19 cellular contexts compared by ENCODE assay signal in genomic region chr22:49400866-49401598, GRCh38.
DNase-seq lines count a peak whose midpoint lies in the region; ATAC-seq and TF ChIP-seq lines count a peak whose summit lies in the region.
"Had no signal": no experiment of that assay in that cellular context is flagged by ENCODE, and none has a peak within 500 bp of the region (broad histone marks: within the 10 kb centered on the region; RNA-seq: fewer than 3 reads in every experiment).

No MANE protein-coding gene starts in this region.

- TF ChIP-seq POLR2A in sigmoid colon (IDR thresholded peaks at IDR 0.05) (no peak), right lobe of liver (IDR thresholded peaks at IDR 0.05) (no peak)

- POLR2A ChIA-PET in RWPE1 (lab: Yijun Ruan, JAX; ENCODE audit: low non-redundant PET), result no interaction called here

- no peaks in the 10 kb centered on the region for H3K36me3 Mint-ChIP-seq in activated CD8-positive, alpha-beta memory T cell treated with anti-CD3 and anti-CD28 coated beads, Interleukin-2, amount 10 ng/mL, durations not matched to agents 7 days and 5 days
- H3K36me3 Mint-ChIP-seq: CD4-positive, CD25-positive, alpha-beta regulatory T cell had no signal

- no peak for TF ChIP-seq EP300 in sigmoid colon (IDR thresholded peaks at IDR 0.05)

- WGBS in sigmoid colon, 2 donors, result 82% methylated on average over 16 of the region's 16 CpGs
- WGBS in right lobe of liver (ENCODE audit: insufficient coverage, low coverage, low lambda C conversion rate, missing lambda C conversion rate), result 52% methylated on average over 10 of the region's 16 CpGs

- intact Hi-C loops in sigmoid colon (cut with DNase I) (no loop called here), right lobe of liver (cut with DNase I) (no loop called here)

- H3K27ac ChIP-seq in sigmoid colon (no peak overlapping the region), right lobe of liver (no peak overlapping the region), RWPE1 (no peak overlapping the region)
- H3K27ac ChIP-seq: SJSA1 had no signal

- CTCF ChIA-PET in activated CD8-positive, alpha-beta memory T cell treated with anti-CD3 and anti-CD28 coated beads, Interleukin-2, amount 10 ng/mL, durations not matched to agents 7 days and 5 days (lab: Charles Lee), result no interaction called here
- CTCF ChIA-PET in RWPE1 (lab: Yijun Ruan, JAX), result no interaction called here

- no peak overlapping the region for H3K27ac Mint-ChIP-seq in activated CD8-positive, alpha-beta memory T cell treated with anti-CD3 and anti-CD28 coated beads, Interleukin-2, amount 10 ng/mL, durations not matched to agents 7 days and 5 days
- H3K27ac Mint-ChIP-seq: B cell; CD4-positive, CD25-positive, alpha-beta regulatory T cell had no signal

- TF ChIP-seq CTCF in fibroblast of pulmonary artery (IDR thresholded peaks at IDR 0.05; ENCODE audit: low read length, missing control alignments) (no peak), sigmoid colon (IDR thresholded peaks at IDR 0.05) (no peak), right lobe of liver (IDR thresholded peaks at IDR 0.05) (no peak), RWPE1 (conservative IDR thresholded peaks at IDR 0.05; ENCODE audit: low read depth) (no peak)

- DNase-seq in M059J (ENCODE audit: low read depth) (peak; percentile 2), fibroblast of pulmonary artery (ENCODE audit: low read depth) (peak; percentile 1), sigmoid colon (peak; percentile 22), right lobe of liver (no peak), RWPE1 (ENCODE audit: low spot score) (no peak)
- peak; percentile 25 for DNase-seq in activated CD8-positive, alpha-beta memory T cell treated with anti-CD3 and anti-CD28 coated beads, Interleukin-2, amount 10 ng/mL, durations not matched to agents 7 days and 5 days
- no peak for DNase-seq in stimulated activated CD4-positive, alpha-beta T cell treated with anti-CD3 and anti-CD28 coated beads, Interleukin-12 subunit alpha, Interleukin-12 subunit beta, amount 100 ng/mL, for 4 hours
- DNase-seq in activated CD4-positive, alpha-beta T cell treated with anti-CD3 and anti-CD28 coated beads, Interleukin-2, amount 50 U/mL, for 48 hours, result no peak
- DNase-seq: CD4-positive, CD25-positive, alpha-beta regulatory T cell; H7; IMR-90; Kasumi-1; NCI-H1105 treated with DMSO at 0.1 percent for 48 hours; NCI-H1930; NCI-H446 treated with DMSO at 0.1 percent for 48 hours; NK-92 treated with Interleukin-12 subunit alpha and Interleukin-12 subunit beta, amount 100 ng/mL, for 24 hours; RPMI8226 had no signal

- H3K27me3 Mint-ChIP-seq in activated CD8-positive, alpha-beta memory T cell treated with anti-CD3 and anti-CD28 coated beads, Interleukin-2, amount 10 ng/mL, durations not matched to agents 7 days and 5 days, result peaks cover 3% of the 10 kb centered on the region

- H3K4me1 ChIP-seq in sigmoid colon, result no peaks in the 10 kb centered on the region
- H3K4me1 ChIP-seq in right lobe of liver, result no peaks in the 10 kb centered on the region
- H3K4me1 ChIP-seq: SJSA1 had no signal

- no peak overlapping the region for H3K4me3 Mint-ChIP-seq in activated CD8-positive, alpha-beta memory T cell treated with anti-CD3 and anti-CD28 coated beads, Interleukin-2, amount 10 ng/mL, durations not matched to agents 7 days and 5 days
- H3K4me3 Mint-ChIP-seq: B cell; CD4-positive, CD25-positive, alpha-beta regulatory T cell had no signal

- no peaks in the 10 kb centered on the region for H3K4me1 Mint-ChIP-seq in activated CD8-positive, alpha-beta memory T cell treated with anti-CD3 and anti-CD28 coated beads, Interleukin-2, amount 10 ng/mL, durations not matched to agents 7 days and 5 days
- H3K4me1 Mint-ChIP-seq: B cell; CD4-positive, CD25-positive, alpha-beta regulatory T cell had no signal

- H3K9me3 Mint-ChIP-seq in activated CD8-positive, alpha-beta memory T cell treated with anti-CD3 and anti-CD28 coated beads, Interleukin-2, amount 10 ng/mL, durations not matched to agents 7 days and 5 days (ENCODE audit: low read depth), result no peaks in the 10 kb centered on the region

- ATAC-seq in activated CD8-positive, alpha-beta memory T cell treated with anti-CD3 and anti-CD28 coated beads, Interleukin-2, amount 10 ng/mL, durations not matched to agents 7 days and 5 days, result no peak
- no peak for ATAC-seq in right lobe of liver

- H3K27me3 ChIP-seq in sigmoid colon (peaks cover 0 to 33% (median 0%) of the 10 kb centered on the region in 3 donors), right lobe of liver (no peaks in the 10 kb centered on the region)
- H3K27me3 ChIP-seq: SJSA1 had no signal

- no peaks in the 10 kb centered on the region for H3K9me3 ChIP-seq in sigmoid colon
- H3K9me3 ChIP-seq in right lobe of liver, result no peaks in the 10 kb centered on the region

- H3K4me3 ChIP-seq in fibroblast of pulmonary artery (replicated peaks; ENCODE audit: low read depth, low read length) (no peak overlapping the region), sigmoid colon (no peak overlapping the region), right lobe of liver (no peak overlapping the region)
- H3K4me3 ChIP-seq: SJSA1 had no signal

- H3K36me3 ChIP-seq in sigmoid colon (no peaks in the 10 kb centered on the region), right lobe of liver (no peaks in the 10 kb centered on the region)
- H3K36me3 ChIP-seq: SJSA1 had no signal

Comparison
In these comparisons a context has a peak if more than half of its experiments do, and no peak if none do; other contexts are left out.
1. DNase-seq: peak in M059J (single experiment), activated CD8-positive, alpha-beta memory T cell treated with anti-CD3 and anti-CD28 coated beads, Interleukin-2, amount 10 ng/mL, durations not matched to agents 7 days and 5 days (single experiment), fibroblast of pulmonary artery (single experiment) and sigmoid colon (single experiment); none in stimulated activated CD4-positive, alpha-beta T cell treated with anti-CD3 and anti-CD28 coated beads, Interleukin-12 subunit alpha, Interleukin-12 subunit beta, amount 100 ng/mL, for 4 hours (single experiment), right lobe of liver (0 of 3), RWPE1 (single experiment) and activated CD4-positive, alpha-beta T cell treated with anti-CD3 and anti-CD28 coated beads, Interleukin-2, amount 50 U/mL, for 48 hours (0 of 2).